Comparison of ENCODE assay signal across 11 cellular contexts in genomic region chr7:99679400-99680191, GRCh38. TPM values are rescaled to one million over a fixed set of nuclear protein-coding genes. Genes with fewer than 3 reads are reported as not detected.
DNase-seq lines count a peak whose midpoint lies in the region; ATAC-seq lines count a peak whose summit lies in the region.
"Had no signal": no experiment of that assay in that cellular context is flagged by ENCODE, and none has a peak within 500 bp of the region (broad histone marks: within the 10 kb centered on the region; RNA-seq: fewer than 3 reads in every experiment).

CYP3A5 (minus strand) TSS chr7:99679996; CDS start chr7:99679896, 100 bp downstream.

- ATAC-seq in HG03457 (IDR thresholded peaks at IDR 0.05; ENCODE audit: unreplicated experiment): no peak

- in situ Hi-C loops in KBM-7 (cut with MboI; ENCODE audit: low pct_unique_long_range_greater_than_20kb, low sequenced_read_pairs): no loop called here

- DNase-seq in GM04504 (ENCODE audit: low read depth): peak; percentile 20
- DNase-seq in SK-N-DZ (ENCODE audit: low spot score): peak; percentile 36
- peak; percentile 41 for DNase-seq in iPS-NIHi11 (ENCODE audit: low spot score)
- peak; percentile 6 for DNase-seq in retina
- no peak for DNase-seq in NCI-H510A treated with DMSO at 0.1 percent for 48 hours (lab: John Stamatoyannopoulos, UW)
- DNase-seq in COLO668 (lab: John Stamatoyannopoulos, UW; ENCODE audit: unreplicated experiment): no peak
- DNase-seq in KBM-7: no peak
- DNase-seq: activated T-cell treated with anti-CD3 and anti-CD28 coated beads, Interleukin-2, amount 50 U/mL, for 48 hours; effector CD8-positive, alpha-beta T cell; NCI-H1694 treated with DMSO at 0.1 percent for 48 hours had no signal

RNA-seq across cellular contexts. Expression of gene CYP3A5, which starts in this region (rescaled TPM):
- 0.50 and 2.7 TPM in 2 replicates for polyA plus RNA-seq in SK-N-DZ (2014; cell fraction: cytosol; rRNA removed)
- polyA plus RNA-seq in SK-N-DZ (2014; cell fraction: nucleus; rRNA removed): 3.3 and 5.4 TPM in 2 replicates

Comparison
In these comparisons a context has a peak if more than half of its experiments do, and no peak if none do; other contexts are left out.
1. DNase-seq: peak in GM04504 (single experiment), SK-N-DZ (single experiment), iPS-NIHi11 (single experiment) and retina (single experiment); none in NCI-H510A treated with DMSO at 0.1 percent for 48 hours (single experiment), COLO668 (single experiment) and KBM-7 (single experiment).